In genomic region chr14:54556535-54556934, GRCh38 we compare ENCODE assay signal across 15 cellular contexts.
"Had no signal": no experiment of that assay in that cellular context is flagged by ENCODE, and none has a peak within 500 bp of the region (broad histone marks: within the 10 kb centered on the region; RNA-seq: fewer than 3 reads in every experiment).

No MANE protein-coding gene starts in this region.

- FAIRE-seq: colon, endothelial cell of umbilical vein had no signal

- H3K27me3 ChIP-seq: cardiac muscle cell, ovary, stomach, uterus had no signal

- DNase-seq: activated CD4-positive, alpha-beta T cell treated with anti-CD3 and anti-CD28 coated beads for 48 hours; activated CD8-positive, alpha-beta memory T cell treated with anti-CD3 and anti-CD28 coated beads for 24 hours; activated naive CD4-positive, alpha-beta T cell treated with anti-CD3 and anti-CD28 coated beads for 36 hours; foreskin melanocyte; head of caudate nucleus; left ventricle myocardium superior; ovary; stimulated activated CD4-positive, alpha-beta T cell treated with anti-CD3 and anti-CD28 coated beads, Interleukin-15, amount 100 ng/mL, for 24 hours; stimulated activated CD4-positive, alpha-beta T cell treated with anti-CD3 and anti-CD28 coated beads, Interleukin-4, amount 100 ng/mL, for 4 hours; stomach; uterus had no signal

- ATAC-seq: left ventricle myocardium superior had no signal

- H3K9me3 ChIP-seq: ovary, stomach, thoracic aorta, uterus had no signal

- H3K27ac ChIP-seq: cardiac muscle cell, ovary, stomach, thoracic aorta, uterus had no signal

- H3K4me1 ChIP-seq: stomach, uterus had no signal

- H3K36me3 ChIP-seq: cardiac muscle cell, ovary, stomach, thoracic aorta, uterus had no signal

- H3K4me3 ChIP-seq: cardiac muscle cell, ovary, stomach, thoracic aorta, uterus had no signal
